ENCODE assay signal across 1 cellular context in genomic region chr1:162987866-162988265, GRCh38.
TF ChIP-seq lines count a peak whose summit lies in the region.

No MANE protein-coding gene starts in this region.

TF ChIP-seq in IMR-90, 13 proteins besides CTCF, POLR2A, EP300 and RAD21 (continued from another document):
- TF ChIP-seq CHD1 (IDR thresholded peaks at IDR 0.05; ENCODE audit: low read depth, low read length), result no peak
